9 cellular contexts compared by ENCODE assay signal in genomic region chr4:180031330-180031729, GRCh38.
"Had no signal": no experiment of that assay in that cellular context is flagged by ENCODE, and none has a peak within 500 bp of the region (broad histone marks: within the 10 kb centered on the region; RNA-seq: fewer than 3 reads in every experiment).

No MANE protein-coding gene starts in this region.

- H3K27ac ChIP-seq: GM23248, HL-60, KMS-11 had no signal

- H3K4me3 ChIP-seq: GM23248, HAP-1 had no signal

- H3K9me3 ChIP-seq: HAP-1 had no signal

- H3K4me1 ChIP-seq: HAP-1 had no signal

- H3K4me2 ChIP-seq: KMS-11 had no signal

- H2AFZ ChIP-seq: GM23248 had no signal

- DNase-seq: GM23248, GOT3, H7, HFFc6, KBM-7 had no signal

- H3K36me3 ChIP-seq: HAP-1 had no signal

- ATAC-seq: HCT116 had no signal

- H3K9ac ChIP-seq: GM23248, KMS-11 had no signal
